Comparison of ENCODE assay signal across 2 cellular contexts in the genomic region with DNA sequence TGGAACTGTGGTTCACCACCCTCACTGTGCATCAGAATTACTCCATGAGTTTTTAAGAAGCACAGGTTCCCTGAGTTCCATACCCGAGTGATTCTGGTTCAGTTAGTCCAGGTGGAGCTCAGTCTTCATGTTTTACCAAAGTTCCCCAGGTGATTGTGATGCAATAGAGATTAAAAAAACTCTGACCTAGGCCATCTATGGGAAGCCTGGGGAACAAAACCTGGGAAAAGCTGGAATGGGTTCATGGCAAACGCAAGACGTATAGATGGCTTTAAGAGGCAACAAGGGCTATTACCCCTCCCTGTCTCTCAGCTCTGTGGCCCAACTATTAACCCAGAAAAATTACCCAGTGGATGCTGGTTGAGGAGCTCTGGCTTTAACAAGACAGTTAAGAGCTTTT.
TF ChIP-seq lines count a peak whose summit lies in the region.

No MANE protein-coding gene starts in this region.

TF ChIP-seq in WTC11, 78 proteins besides CTCF, POLR2A, EP300 and RAD21:
- TF ChIP-seq PRDM15 (CRISPR knock-in tag; IDR thresholded peaks at IDR 0.05) (peak; percentile 76), ZNF532 (CRISPR knock-in tag; IDR thresholded peaks at IDR 0.05; ENCODE audit: borderline replicate concordance) (no peak)

TF ChIP-seq in H1, 55 proteins besides CTCF, POLR2A, EP300 and RAD21:
- TF ChIP-seq SP1 (IDR thresholded peaks at IDR 0.05; ENCODE audit: low read depth, low read length) (peak; percentile 63; the same call in 1 of the 2 replicates), CEBPB (IDR thresholded peaks at IDR 0.05; ENCODE audit: low read depth, low read length) (peak; percentile 69), ASH2L (IDR thresholded peaks at IDR 0.05; ENCODE audit: low read length) (no peak)
